10 cellular contexts compared by ENCODE assay signal in genomic region chr3:159252772-159253384, GRCh38.
DNase-seq lines count a peak whose midpoint lies in the region; ATAC-seq, FAIRE-seq and TF ChIP-seq lines count a peak whose summit lies in the region.
"Had no signal": no experiment of that assay in that cellular context is flagged by ENCODE, and none has a peak within 500 bp of the region (broad histone marks: within the 10 kb centered on the region; RNA-seq: fewer than 3 reads in every experiment).

No MANE protein-coding gene starts in this region.

- no peak overlapping the region for H3K4me3 ChIP-seq in fibroblast of mammary gland (ENCODE audit: control insufficient read depth, low read depth, low read length)
- no peak overlapping the region for H3K4me3 ChIP-seq in effector memory CD4-positive, alpha-beta T cell (ENCODE audit: insufficient read depth, low read depth, low read length, poor library complexity, severe bottlenecking)
- H3K4me3 ChIP-seq: pancreas, SJCRH30 had no signal

- H3K4me1 ChIP-seq in effector memory CD4-positive, alpha-beta T cell (ENCODE audit: control insufficient read depth, insufficient read depth, low read length, poor library complexity, severe bottlenecking), result no peaks in the 10 kb centered on the region
- H3K4me1 ChIP-seq: pancreas, SJCRH30 had no signal

- peaks cover 4% of the 10 kb centered on the region for H3K9me3 ChIP-seq in effector memory CD4-positive, alpha-beta T cell (ENCODE audit: control insufficient read depth, low read length)
- H3K9me3 ChIP-seq: pancreas, SJCRH30 had no signal

- H3K27me3 Mint-ChIP-seq in effector memory CD8-positive, alpha-beta T cell, result no peaks in the 10 kb centered on the region

- no peak overlapping the region for H3K4me3 Mint-ChIP-seq in effector memory CD8-positive, alpha-beta T cell

- no peaks in the 10 kb centered on the region for H3K27me3 ChIP-seq in effector memory CD4-positive, alpha-beta T cell (replicated peaks; ENCODE audit: control insufficient read depth, insufficient read depth, low read length, poor library complexity, severe bottlenecking)
- H3K27me3 ChIP-seq: pancreas, SJCRH30 had no signal

- ATAC-seq in HG03565 (IDR thresholded peaks at IDR 0.05; ENCODE audit: unreplicated experiment), result peak; percentile 46
- ATAC-seq in effector memory CD8-positive, alpha-beta T cell (replicated peaks), result no peak

- no peaks in the 10 kb centered on the region for H3K36me3 ChIP-seq in effector memory CD4-positive, alpha-beta T cell (ENCODE audit: control insufficient read depth, insufficient read depth, low read length)
- H3K36me3 ChIP-seq: pancreas, SJCRH30 had no signal

- TF ChIP-seq CTCF in fibroblast of mammary gland (conservative IDR thresholded peaks at IDR 0.05; ENCODE audit: control insufficient read depth, insufficient read depth, low read depth, low read length), result peak; percentile 93

- H3K36me3 Mint-ChIP-seq in effector memory CD8-positive, alpha-beta T cell (ENCODE audit: insufficient read depth), result no peaks in the 10 kb centered on the region

- no peak for FAIRE-seq in RCC 7860 (lab: Jason Lieb, UNC)
- FAIRE-seq: pancreas had no signal

- no peak overlapping the region for H3K27ac Mint-ChIP-seq in effector memory CD8-positive, alpha-beta T cell

- H3K27ac ChIP-seq in effector memory CD4-positive, alpha-beta T cell (ENCODE audit: insufficient read depth, low read length, poor library complexity, severe bottlenecking), result no peak overlapping the region
- H3K27ac ChIP-seq: pancreas, SJCRH30 had no signal

- no peaks in the 10 kb centered on the region for H3K4me1 Mint-ChIP-seq in effector memory CD8-positive, alpha-beta T cell (ENCODE audit: low read depth in 2 of 2)

- peaks cover 8 to 16% of the 10 kb centered on the region in 2 donors for H3K9me3 Mint-ChIP-seq in effector memory CD8-positive, alpha-beta T cell

- DNase-seq in Daoy (ENCODE audit: low read depth) (peak; percentile 26), RCC 7860 (ENCODE audit: low spot score) (peak; percentile 37), fibroblast of mammary gland (ENCODE audit: low read depth) (peak; percentile 82)
- no peak for DNase-seq in effector memory CD8-positive, alpha-beta T cell
- no peak for DNase-seq in effector memory CD4-positive, alpha-beta T cell
- no peak for DNase-seq in central memory CD4-positive, alpha-beta T cell
- DNase-seq in activated naive CD4-positive, alpha-beta T cell (lab: John Stamatoyannopoulos, UW), result no peak
- DNase-seq: pancreas had no signal

Comparison
In these comparisons a context has a peak if more than half of its experiments do, and no peak if none do; other contexts are left out.
1. DNase-seq: peak in Daoy (single experiment), RCC 7860 (single experiment) and fibroblast of mammary gland (single experiment); none in effector memory CD8-positive, alpha-beta T cell (0 of 3), effector memory CD4-positive, alpha-beta T cell (0 of 3), central memory CD4-positive, alpha-beta T cell (single experiment) and activated naive CD4-positive, alpha-beta T cell (0 of 4).